ENCODE assay signal across 1 cellular context in the genomic region with DNA sequence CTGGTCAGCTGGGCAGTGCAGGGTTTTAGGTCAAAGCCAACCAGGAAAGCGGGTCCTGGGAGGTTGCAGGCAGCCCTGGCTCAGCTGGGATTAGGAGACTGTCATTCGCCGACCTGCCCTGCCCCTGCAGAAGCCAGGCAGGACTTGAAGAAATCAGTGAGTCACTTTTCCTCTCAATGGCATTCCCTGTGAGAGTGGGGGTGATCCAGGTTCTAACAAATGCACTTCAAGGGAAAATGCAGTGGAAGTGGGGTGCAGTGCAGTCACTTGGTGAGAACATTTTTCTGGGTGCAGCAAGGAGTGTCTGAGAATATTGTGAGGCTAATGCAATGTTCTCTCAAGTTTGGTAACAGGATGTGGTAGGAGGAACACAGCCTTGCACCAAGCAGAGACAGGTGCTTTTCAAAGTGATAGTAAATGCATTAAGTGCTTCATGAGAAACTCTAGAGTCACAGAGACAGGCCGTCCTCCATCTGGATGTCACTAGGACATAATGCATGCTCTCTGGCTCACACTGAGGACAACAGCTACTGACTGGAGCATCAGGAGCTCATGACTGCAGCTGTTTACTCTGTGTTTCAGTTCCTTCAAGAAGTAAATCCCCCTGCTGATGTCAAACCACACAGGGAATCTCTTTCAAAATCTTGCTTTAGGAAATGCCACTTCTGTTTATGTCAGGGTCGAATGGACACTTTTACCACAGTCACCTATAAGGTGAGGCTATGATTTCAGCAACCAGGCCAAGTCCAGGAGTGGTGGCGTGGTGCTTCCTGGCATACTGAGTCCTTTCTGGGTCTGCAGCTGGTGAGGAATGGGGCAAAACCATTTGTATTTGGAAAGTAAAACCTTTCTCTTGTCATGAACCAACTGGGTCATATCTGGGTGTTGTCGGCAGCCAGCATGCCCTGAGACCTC.
TF ChIP-seq lines count a peak whose summit lies in the region.

No MANE protein-coding gene starts in this region.

TF ChIP-seq in HCT116, 20 proteins besides CTCF, POLR2A, EP300 and RAD21 (continued from another document):
- TF ChIP-seq ZBTB33 (IDR thresholded peaks at IDR 0.05; ENCODE audit: extremely low read depth, insufficient replicate concordance, low read length) (no peak), EZH2 (IDR thresholded peaks at IDR 0.05) (no peak), ELF1 (IDR thresholded peaks at IDR 0.05; ENCODE audit: borderline replicate concordance, low read depth) (no peak), REST (IDR thresholded peaks at IDR 0.05; ENCODE audit: low read depth) (no peak), JUND (IDR thresholded peaks at IDR 0.05) (no peak), ZFX (IDR thresholded peaks at IDR 0.05) (no peak), ZNF274 (IDR thresholded peaks at IDR 0.05; ENCODE audit: low read depth, low read length) (no peak), CEBPB (IDR thresholded peaks at IDR 0.05; ENCODE audit: low read depth) (no peak), SP1 (IDR thresholded peaks at IDR 0.05; ENCODE audit: low read depth) (no peak), EGR1 (IDR thresholded peaks at IDR 0.05; ENCODE audit: low read depth) (no peak), SIN3A (IDR thresholded peaks at IDR 0.05; ENCODE audit: low read depth) (no peak), TCF7L2 (IDR thresholded peaks at IDR 0.05; ENCODE audit: borderline replicate concordance, extremely low read depth, insufficient read depth, insufficient read length) (no peak), POLR2AphosphoS5 (IDR thresholded peaks at IDR 0.05; ENCODE audit: low read depth, low read length) (no peak)
- TF ChIP-seq, protein P1, sequence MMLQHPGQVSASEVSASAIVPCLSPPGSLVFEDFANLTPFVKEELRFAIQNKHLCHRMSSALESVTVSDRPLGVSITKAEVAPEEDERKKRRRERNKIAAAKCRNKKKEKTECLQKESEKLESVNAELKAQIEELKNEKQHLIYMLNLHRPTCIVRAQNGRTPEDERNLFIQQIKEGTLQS (IDR thresholded peaks at IDR 0.05), result no peak
- TF ChIP-seq, protein P2, sequence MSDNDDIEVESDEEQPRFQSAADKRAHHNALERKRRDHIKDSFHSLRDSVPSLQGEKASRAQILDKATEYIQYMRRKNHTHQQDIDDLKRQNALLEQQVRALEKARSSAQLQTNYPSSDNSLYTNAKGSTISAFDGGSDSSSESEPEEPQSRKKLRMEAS (IDR thresholded peaks at IDR 0.05), result no peak
